ENCODE assay signal across 8 cellular contexts in genomic region chr19:55675661-55676354, GRCh38. TPM values are rescaled to one million over a fixed set of nuclear protein-coding genes. Genes with fewer than 3 reads are reported as not detected.
DNase-seq lines count a peak whose midpoint lies in the region; ATAC-seq and TF ChIP-seq lines count a peak whose summit lies in the region.

No MANE protein-coding gene starts in this region.

- DNase-seq in heart left ventricle (no peak), Right ventricle myocardium superior (no peak), body of pancreas (no peak), memory B cell (ENCODE audit: low spot score in 2 of 2) (no peak), vagina (ENCODE audit: extremely low spot score in 2 of 2) (no peak), 8988T (no peak), NCI-H524 treated with DMSO at 0.1 percent for 48 hours (lab: John Stamatoyannopoulos, UW) (no peak)

- H3K4me3 ChIP-seq in heart left ventricle: peak overlapping the region; percentile 61 to 99 (median 80)
- peak overlapping the region; percentile 35 to 79 for H3K4me3 ChIP-seq in body of pancreas
- peak overlapping the region; percentile 71 to 84 for H3K4me3 ChIP-seq in vagina

- H3K36me3 Mint-ChIP-seq in memory B cell: peaks cover 24% of the 10 kb centered on the region

- peak overlapping the region; percentile 98 for H3K27ac Mint-ChIP-seq in memory B cell

- H3K27me3 ChIP-seq in heart left ventricle (no peaks in the 10 kb centered on the region), body of pancreas (no peaks in the 10 kb centered on the region), vagina (no peaks in the 10 kb centered on the region)

- no peaks in the 10 kb centered on the region for H3K9me3 ChIP-seq in heart left ventricle
- H3K9me3 ChIP-seq in body of pancreas: no peaks in the 10 kb centered on the region
- H3K9me3 ChIP-seq in vagina: no peaks in the 10 kb centered on the region

- TF ChIP-seq CTCF in heart left ventricle (IDR thresholded peaks at IDR 0.05) (no peak), body of pancreas (IDR thresholded peaks at IDR 0.05) (no peak), vagina (IDR thresholded peaks at IDR 0.05) (no peak)

- ATAC-seq in heart left ventricle: no peak
- ATAC-seq in Right ventricle myocardium superior (ENCODE audit: poor library complexity): no peak
- ATAC-seq in body of pancreas: no peak
- ATAC-seq in memory B cell (ENCODE audit: low read depth): no peak
- no peak for ATAC-seq in HG03045 (IDR thresholded peaks at IDR 0.05; ENCODE audit: unreplicated experiment)

- H3K27me3 Mint-ChIP-seq in memory B cell: no peaks in the 10 kb centered on the region

- peak overlapping the region; percentile 98 for H3K4me3 Mint-ChIP-seq in memory B cell

- WGBS in heart left ventricle, 4 donors: 6 to 11% (median 8%) methylated on average over 16 of the region's 16 CpGs
- 2 to 4% methylated on average over 16 of the region's 16 CpGs for WGBS in body of pancreas, 2 donors

- intact Hi-C loops in heart left ventricle (cut with DNase I): loop anchor here in 2 of 10 donors (1.0 to 2.0 kb wide), 2 partner anchors 21 to 22 kb away; partner anchors contain the start of gene U2AF2 (in 1 of the 2)
- intact Hi-C loops in Right ventricle myocardium superior (cut with DNase I): no loop called here
- intact Hi-C loops in body of pancreas (cut with DNase I): loop anchor here (10.0 kb wide), 1 partner anchor 1221 kb away; no protein-coding TSS in a partner anchor
- intact Hi-C loops in vagina (cut with DNase I): no loop called here

- H3K4me1 ChIP-seq in heart left ventricle (peaks cover 12 to 67% (median 37%) of the 10 kb centered on the region in 12 donors), body of pancreas (peaks cover 61% of the 10 kb centered on the region), vagina (peaks cover 66% of the 10 kb centered on the region)

- H3K36me3 ChIP-seq in heart left ventricle (peaks cover 2 to 59% (median 45%) of the 10 kb centered on the region in 9 donors), body of pancreas (replicated peaks in 1 of 2; ENCODE audit: insufficient read depth in 1 of 2, low read depth in 2 of 2) (peaks cover 0 to 11% of the 10 kb centered on the region in 2 donors), vagina (peaks cover 0 to 45% of the 10 kb centered on the region in 2 donors)

- no peak for TF ChIP-seq POLR2A in heart left ventricle (IDR thresholded peaks at IDR 0.05)
- TF ChIP-seq POLR2A in body of pancreas (IDR thresholded peaks at IDR 0.05): no peak
- no peak for TF ChIP-seq POLR2A in vagina (IDR thresholded peaks at IDR 0.05)

- H3K27ac ChIP-seq in heart left ventricle: peak overlapping the region; percentile 84 to 99 (median 92)
- peak overlapping the region; percentile 80 to 95 (median 91) for H3K27ac ChIP-seq in body of pancreas
- H3K27ac ChIP-seq in vagina: peak overlapping the region; percentile 89

- no peaks in the 10 kb centered on the region for H3K9me3 Mint-ChIP-seq in memory B cell

- H3K4me1 Mint-ChIP-seq in memory B cell: peaks cover 58% of the 10 kb centered on the region

RNA-seq across cellular contexts. Expression of gene EPN1, which starts 0.8 kb away (rescaled TPM):
- 100 to 1,000 TPM; 125 to 377 (median 189) TPM for total RNA-seq in heart left ventricle
- polyA plus RNA-seq in heart left ventricle: 100 to 1,000 TPM; 177 to 188 TPM
- 223 TPM for total RNA-seq in Right ventricle myocardium superior
- 10 to 100 TPM; 52.1 to 52.4 TPM for total RNA-seq in body of pancreas
- total RNA-seq in vagina: 43.7 TPM

RNA-seq across cellular contexts. Expression of gene U2AF2, which starts 21.0 kb away (rescaled TPM):
- 10 to 100 TPM; 39.9 to 88.1 (median 69.9) TPM for total RNA-seq in heart left ventricle
- 100 to 1,000 TPM in 1 of 2 donors, 10 to 100 TPM in 1; 72.7 to 104 TPM for polyA plus RNA-seq in heart left ventricle
- total RNA-seq in Right ventricle myocardium superior: 75.1 TPM
- total RNA-seq in body of pancreas: 100 to 1,000 TPM in 1 of 2 donors, 10 to 100 TPM in 1; 53.4 to 106 TPM
- total RNA-seq in vagina: 145 TPM

RNA-seq across cellular contexts. Expression of gene CCDC106, which starts 27.8 kb away (rescaled TPM):
- total RNA-seq in heart left ventricle (10 to 100 TPM; 11.7 to 25.8 (median 16.5) TPM), Right ventricle myocardium superior (20.5 TPM), body of pancreas (10 to 100 TPM in 1 of 2 donors, 1 to 10 TPM in 1; 5.9 to 15.0 TPM), vagina (8.3 TPM)
- 10 to 100 TPM; 11.9 to 27.7 TPM for polyA plus RNA-seq in heart left ventricle

RNA-seq across cellular contexts. Expression of gene ZNF581, which starts 32.4 kb away (rescaled TPM):
- total RNA-seq in heart left ventricle: 10 to 100 TPM in 2 of 9 donors, 1 to 10 TPM in 7; 4.7 to 12.7 (median 7.2) TPM
- polyA plus RNA-seq in heart left ventricle: 1 to 10 TPM; 5.5 to 9.3 TPM
- total RNA-seq in Right ventricle myocardium superior: 7.1 TPM
- 10 to 100 TPM; 16.8 to 20.2 TPM for total RNA-seq in body of pancreas
- 15.5 TPM for total RNA-seq in vagina

RNA-seq across cellular contexts. Expression of gene ZNF580, which starts 35.0 kb away (rescaled TPM):
- total RNA-seq in heart left ventricle: 10 to 100 TPM; 17.0 to 41.5 (median 21.2) TPM
- 10 to 100 TPM in 1 of 2 donors, 1 to 10 TPM in 1; 8.2 to 18.4 TPM for polyA plus RNA-seq in heart left ventricle
- 11.9 TPM for total RNA-seq in Right ventricle myocardium superior
- 10 to 100 TPM; 29.7 to 36.1 TPM for total RNA-seq in body of pancreas
- 30.9 TPM for total RNA-seq in vagina
